Comparison of ENCODE assay signal across 11 cellular contexts in genomic region chr17:70808596-70808995, GRCh38.
DNase-seq lines count a peak whose midpoint lies in the region; ATAC-seq and TF ChIP-seq lines count a peak whose summit lies in the region.
"Had no signal": no experiment of that assay in that cellular context is flagged by ENCODE, and none has a peak within 500 bp of the region (broad histone marks: within the 10 kb centered on the region; RNA-seq: fewer than 3 reads in every experiment).

No MANE protein-coding gene starts in this region.

- no peaks in the 10 kb centered on the region for H3K27me3 Mint-ChIP-seq in WTC11 (ENCODE audit: low read depth)
- H3K27me3 Mint-ChIP-seq in CD4-positive, alpha-beta T cell, result no peaks in the 10 kb centered on the region

- H3K4me1 Mint-ChIP-seq in WTC11, result no peaks in the 10 kb centered on the region
- no peaks in the 10 kb centered on the region for H3K4me1 Mint-ChIP-seq in CD4-positive, alpha-beta T cell (ENCODE audit: low read depth)

- WGBS in upper lobe of left lung, 2 donors, result 76 to 85% methylated on average over 1 to 2 of the region's 2 CpGs

- no peak overlapping the region for H3K4me3 ChIP-seq in upper lobe of left lung
- H3K4me3 ChIP-seq: HAP-1 had no signal

- no peak overlapping the region for H3K27ac Mint-ChIP-seq in WTC11
- H3K27ac Mint-ChIP-seq in CD4-positive, alpha-beta T cell, result no peak overlapping the region

- TF ChIP-seq EP300 in upper lobe of left lung (IDR thresholded peaks at IDR 0.05), result no peak

- intact Hi-C loops in CD4-positive, alpha-beta T cell (cut with DNase I, micrococcal nuclease), result no loop called here

- CTCF ChIA-PET in WTC11 (lab: Charles Lee), result interaction anchor here (0.6 to 1.0 kb wide), 4 partner anchors 13 to 582 kb away, joined by 3 to 5 read pairs (median 3); no protein-coding TSS in a partner anchor
- CTCF ChIA-PET in CD4-positive, alpha-beta T cell (lab: Charles Lee), result no interaction called here

- TF ChIP-seq POLR2A in upper lobe of left lung (IDR thresholded peaks at IDR 0.05), result no peak

- peaks cover 0 to 2% (median 0%) of the 10 kb centered on the region in 4 donors for H3K9me3 ChIP-seq in upper lobe of left lung
- no peaks in the 10 kb centered on the region for H3K9me3 ChIP-seq in CD4-positive, alpha-beta T cell (ENCODE audit: control insufficient read depth, low read length)
- H3K9me3 ChIP-seq: HAP-1 had no signal

- H3K4me3 Mint-ChIP-seq in WTC11, result no peak overlapping the region
- no peak overlapping the region for H3K4me3 Mint-ChIP-seq in CD4-positive, alpha-beta T cell

- H3K4me1 ChIP-seq in upper lobe of left lung, result no peaks in the 10 kb centered on the region
- H3K4me1 ChIP-seq: HAP-1 had no signal

- H3K27me3 ChIP-seq in upper lobe of left lung, result no peaks in the 10 kb centered on the region
- H3K27me3 ChIP-seq in CD4-positive, alpha-beta T cell (ENCODE audit: control insufficient read depth, insufficient read depth, low read length), result no peaks in the 10 kb centered on the region

- POLR2A ChIA-PET in WTC11 (lab: Charles Lee), result interaction anchor here (0.5 kb wide), 1 partner anchor 1598 kb away, joined by 6 read pairs; no protein-coding TSS in a partner anchor
- POLR2A ChIA-PET in CD4-positive, alpha-beta T cell (lab: Charles Lee), result no interaction called here

- ATAC-seq in WTC11, result peak; percentile 84
- ATAC-seq in left lobe of liver, result peak; percentile 71
- no peak for ATAC-seq in HG02763 (IDR thresholded peaks at IDR 0.05; ENCODE audit: unreplicated experiment)
- ATAC-seq in upper lobe of left lung (ENCODE audit: low FRiP score in 2 of 2), result no peak
- no peak for ATAC-seq in CD4-positive, alpha-beta T cell (ENCODE audit: poor library complexity)

- in situ Hi-C loops in KBM-7 (cut with MboI; ENCODE audit: low pct_unique_long_range_greater_than_20kb, low sequenced_read_pairs), result no loop called here

- no peaks in the 10 kb centered on the region for H3K36me3 Mint-ChIP-seq in WTC11
- no peaks in the 10 kb centered on the region for H3K36me3 Mint-ChIP-seq in CD4-positive, alpha-beta T cell (ENCODE audit: low read depth)

- H3K36me3 ChIP-seq in upper lobe of left lung, result no peaks in the 10 kb centered on the region
- H3K36me3 ChIP-seq: HAP-1 had no signal

- H3K9me3 Mint-ChIP-seq in WTC11, result peaks cover 18% of the 10 kb centered on the region
- H3K9me3 Mint-ChIP-seq in CD4-positive, alpha-beta T cell, result no peaks in the 10 kb centered on the region

- no peak overlapping the region for H3K27ac ChIP-seq in upper lobe of left lung
- H3K27ac ChIP-seq in CD4-positive, alpha-beta T cell (ENCODE audit: low read depth, low read length), result no peak overlapping the region

- DNase-seq in Daoy (ENCODE audit: low read depth) (peak; percentile 19), KBM-7 (peak; percentile 5), WTC11 (ENCODE audit: low spot score) (no peak), left lobe of liver (ENCODE audit: low spot score) (no peak), upper lobe of left lung (no peak)
- no peak for DNase-seq in activated effector memory CD4-positive, alpha-beta T cell treated with Interleukin-2 at 50 U/mL for 16 hours
- DNase-seq in CD4-positive, alpha-beta T cell, result no peak
- DNase-seq: dermis blood vessel endothelial cell, occipital lobe had no signal

- peak; percentile 42; the same call in 1 of the 2 replicates for TF ChIP-seq CTCF in WTC11 (IDR thresholded peaks at IDR 0.05)
- TF ChIP-seq CTCF in upper lobe of left lung (IDR thresholded peaks at IDR 0.05), result peak in 1 of 6 experiments; percentile 5
- TF ChIP-seq CTCF in CD4-positive, alpha-beta T cell (IDR thresholded peaks at IDR 0.05), result no peak

TF ChIP-seq in WTC11, 78 proteins besides CTCF, POLR2A, EP300 and RAD21:
- no peak for TF ChIP-seq NR1H2 (CRISPR knock-in tag; IDR thresholded peaks at IDR 0.05)
- TF ChIP-seq USF1 (CRISPR knock-in tag; IDR thresholded peaks at IDR 0.05), result no peak
- TF ChIP-seq GRHL2 (CRISPR knock-in tag; IDR thresholded peaks at IDR 0.05; ENCODE audit: insufficient replicate concordance, severe bottlenecking), result no peak
- no peak for TF ChIP-seq E2F5 (CRISPR knock-in tag; IDR thresholded peaks at IDR 0.05)
- TF ChIP-seq TP53 (CRISPR knock-in tag; IDR thresholded peaks at IDR 0.05), result no peak
- TF ChIP-seq ZNF263 (CRISPR knock-in tag; IDR thresholded peaks at IDR 0.05; ENCODE audit: low read depth), result no peak
- no peak for TF ChIP-seq FOXP1 (CRISPR knock-in tag; IDR thresholded peaks at IDR 0.05; ENCODE audit: borderline replicate concordance)
- no peak for TF ChIP-seq ATF1 (CRISPR knock-in tag; IDR thresholded peaks at IDR 0.05)
- no peak for TF ChIP-seq ATF2 (CRISPR knock-in tag; IDR thresholded peaks at IDR 0.05; ENCODE audit: borderline replicate concordance, low read depth)
- no peak for TF ChIP-seq KAT7 (CRISPR knock-in tag; IDR thresholded peaks at IDR 0.05; ENCODE audit: borderline replicate concordance)
- no peak for TF ChIP-seq ZMAT4 (CRISPR knock-in tag; IDR thresholded peaks at IDR 0.05)
- no peak for TF ChIP-seq ZNF396 (CRISPR knock-in tag; IDR thresholded peaks at IDR 0.05; ENCODE audit: borderline replicate concordance)

Comparison
In these comparisons a context has a peak if more than half of its experiments do, and no peak if none do; other contexts are left out.
1. DNase-seq: peak in Daoy (single experiment) and KBM-7 (single experiment); none in WTC11 (single experiment), left lobe of liver (single experiment), upper lobe of left lung (0 of 2), activated effector memory CD4-positive, alpha-beta T cell treated with Interleukin-2 at 50 U/mL for 16 hours (single experiment) and CD4-positive, alpha-beta T cell (0 of 10).
2. ATAC-seq: peak in WTC11 (single experiment) and left lobe of liver (single experiment); none in HG02763 (single experiment), upper lobe of left lung (0 of 2) and CD4-positive, alpha-beta T cell (single experiment).